In the genomic region with DNA sequence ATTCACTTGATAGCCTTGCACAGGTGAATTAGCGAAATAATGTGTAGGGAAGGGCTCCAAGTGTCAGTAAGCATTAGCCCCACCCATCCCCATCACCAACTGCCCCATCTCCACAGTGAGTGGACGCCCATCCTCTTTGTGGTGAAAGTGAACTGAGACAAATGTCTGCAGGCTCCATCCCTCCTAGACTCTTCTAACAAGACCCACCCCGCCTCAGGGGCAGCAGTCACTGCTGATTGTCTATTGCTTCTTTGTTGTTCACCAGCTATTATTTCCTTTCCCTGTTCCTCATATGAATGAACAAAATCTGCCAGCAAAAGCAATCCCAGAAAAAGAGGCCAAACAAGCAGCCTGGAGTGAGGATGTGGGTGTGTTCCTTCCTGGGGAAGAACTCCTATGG, we compare ENCODE assay signal across 8 cellular contexts.
"Had no signal": no experiment of that assay in that cellular context is flagged by ENCODE, and none has a peak within 500 bp of the region (broad histone marks: within the 10 kb centered on the region; RNA-seq: fewer than 3 reads in every experiment).

No MANE protein-coding gene starts in this region.

- H3K4me3 Mint-ChIP-seq: IgD-negative memory B cell had no signal

- H3K9ac ChIP-seq: GM23248 had no signal

- H3K27me3 Mint-ChIP-seq: IgD-negative memory B cell had no signal

- H3K4me1 Mint-ChIP-seq: IgD-negative memory B cell had no signal

- H3K36me3 ChIP-seq: HAP-1 had no signal

- H3K27ac ChIP-seq: GM23248, HL-60 had no signal

- H3K4me1 ChIP-seq: HAP-1 had no signal

- ATAC-seq: HepG2 had no signal

- H3K4me3 ChIP-seq: GM23248, HAP-1 had no signal

- H3K27ac Mint-ChIP-seq: IgD-negative memory B cell had no signal

- H3K9me3 ChIP-seq: HAP-1 had no signal

- H3K36me3 Mint-ChIP-seq: IgD-negative memory B cell had no signal

- DNase-seq: GM23248, GOT3, H7, KBM-7 had no signal
